ENCODE assay signal across 30 cellular contexts in genomic region chr7:131683536-131684125, GRCh38.
A peak's percentile ranks its signal among the peaks of the same experiment; 100 is the strongest.
DNase-seq lines count a peak whose midpoint lies in the region; ATAC-seq and TF ChIP-seq lines count a peak whose summit lies in the region.
"Had no signal": no experiment of that assay in that cellular context is flagged by ENCODE, and none has a peak within 500 bp of the region (broad histone marks: within the 10 kb centered on the region; RNA-seq: fewer than 3 reads in every experiment).

No MANE protein-coding gene starts in this region.

- no peak overlapping the region for H3K4me3 Mint-ChIP-seq in natural killer cell treated with Interleukin-12 subunit alpha and Interleukin-12 subunit beta and Interleukin-15 and Interleukin-18, amount 100 ng/mL, for 72 hours
- H3K4me3 Mint-ChIP-seq: activated B cell treated with CpG ODN at 0.5 μM for 24 hours; activated CD8-positive, alpha-beta T cell treated with anti-CD3 and anti-CD28 coated beads, Interleukin-2, amount 10 ng/mL, durations not matched to agents 7 days and 5 days; activated naive CD4-positive, alpha-beta T cell treated with anti-CD3 and anti-CD28 coated beads for 36 hours; CD4-positive, alpha-beta memory T cell; stimulated activated naive CD8-positive, alpha-beta T cell treated with anti-CD3 and anti-CD28 coated beads, Interleukin-15, amount 100 ng/mL, for 72 hours; type B pancreatic cell had no signal

- peak; percentile 79 for DNase-seq in esophagus muscularis mucosa (ENCODE audit: extremely low spot score)
- DNase-seq in NCI-H1930 (lab: John Stamatoyannopoulos, UW) = no peak
- no peak for DNase-seq in NK-92 treated with Interleukin-12 subunit alpha and Interleukin-12 subunit beta, amount 100 ng/mL, for 24 hours (lab: John Stamatoyannopoulos, UW)
- no peak for DNase-seq in natural killer cell treated with Interleukin-12 subunit alpha and Interleukin-12 subunit beta and Interleukin-15 and Interleukin-18, amount 100 ng/mL, for 72 hours (ENCODE audit: low spot score)
- DNase-seq in NCI-H1105 (lab: John Stamatoyannopoulos, UW) = no peak
- DNase-seq: activated B cell treated with CpG ODN at 0.5 μM for 24 hours; activated CD8-positive, alpha-beta T cell treated with anti-CD3 and anti-CD28 coated beads, Interleukin-2, amount 10 ng/mL, durations not matched to agents 7 days and 5 days; activated naive CD4-positive, alpha-beta T cell treated with anti-CD3 and anti-CD28 coated beads for 36 hours; activated T-cell treated with anti-CD3 and anti-CD28 coated beads, Interleukin-2, amount 50 U/mL, for 48 hours; amygdala; CD4-positive, alpha-beta memory T cell; erythroblast; gastrocnemius medialis; GF-D8; kidney glomerular epithelial cell; mammary epithelial cell; NCI-H2081; NCI-H446 treated with DMSO at 0.1 percent for 48 hours; nucleus accumbens; RPMI8226; stimulated activated CD4-positive, alpha-beta T cell treated with anti-CD3 and anti-CD28 coated beads, Interleukin-4, amount 100 ng/mL, for 1 hour; stimulated activated naive CD8-positive, alpha-beta T cell treated with anti-CD3 and anti-CD28 coated beads, Interleukin-15, amount 100 ng/mL, for 72 hours had no signal

- peaks cover 10% of the 10 kb centered on the region for H3K36me3 Mint-ChIP-seq in natural killer cell treated with Interleukin-12 subunit alpha and Interleukin-12 subunit beta and Interleukin-15 and Interleukin-18, amount 100 ng/mL, for 72 hours
- H3K36me3 Mint-ChIP-seq: CD4-positive, alpha-beta memory T cell; type B pancreatic cell had no signal

- TF ChIP-seq EP300 in esophagus muscularis mucosa (IDR thresholded peaks at IDR 0.05) = no peak

- H3K36me3 ChIP-seq in esophagus muscularis mucosa = no peaks in the 10 kb centered on the region
- H3K36me3 ChIP-seq: cardiac muscle cell, gastrocnemius medialis had no signal

- intact Hi-C loops in esophagus muscularis mucosa (cut with DNase I) = no loop called here

- peaks cover 0 to 29% (median 0%) of the 10 kb centered on the region in 4 donors for H3K27me3 ChIP-seq in esophagus muscularis mucosa

- no peak overlapping the region for H3K4me3 ChIP-seq in esophagus muscularis mucosa
- H3K4me3 ChIP-seq: cardiac muscle cell, gastrocnemius medialis, SK-N-MC had no signal

- no peak overlapping the region for H3K27ac Mint-ChIP-seq in natural killer cell treated with Interleukin-12 subunit alpha and Interleukin-12 subunit beta and Interleukin-15 and Interleukin-18, amount 100 ng/mL, for 72 hours
- H3K27ac Mint-ChIP-seq: activated B cell treated with CpG ODN at 0.5 μM for 24 hours; activated CD8-positive, alpha-beta T cell treated with anti-CD3 and anti-CD28 coated beads, Interleukin-2, amount 10 ng/mL, durations not matched to agents 7 days and 5 days; activated naive CD4-positive, alpha-beta T cell treated with anti-CD3 and anti-CD28 coated beads for 36 hours; CD4-positive, alpha-beta memory T cell; stimulated activated naive CD8-positive, alpha-beta T cell treated with anti-CD3 and anti-CD28 coated beads, Interleukin-15, amount 100 ng/mL, for 72 hours; type B pancreatic cell had no signal

- peaks cover 20 to 28% of the 10 kb centered on the region in 2 donors for H3K27me3 Mint-ChIP-seq in natural killer cell treated with Interleukin-12 subunit alpha and Interleukin-12 subunit beta and Interleukin-15 and Interleukin-18, amount 100 ng/mL, for 72 hours

- TF ChIP-seq CTCF in esophagus muscularis mucosa (IDR thresholded peaks at IDR 0.05) = no peak

- H3K4me1 ChIP-seq in esophagus muscularis mucosa = no peaks in the 10 kb centered on the region
- H3K4me1 ChIP-seq: gastrocnemius medialis had no signal

- ATAC-seq in GM18511 (IDR thresholded peaks at IDR 0.05; ENCODE audit: unreplicated experiment) (peak; percentile 75), GM21390 (IDR thresholded peaks at IDR 0.05; ENCODE audit: unreplicated experiment) (peak; percentile 90), HG03025 (IDR thresholded peaks at IDR 0.05; ENCODE audit: low FRiP score, unreplicated experiment) (peak; percentile 82)
- ATAC-seq in natural killer cell treated with Interleukin-12 subunit alpha and Interleukin-12 subunit beta and Interleukin-15 and Interleukin-18, amount 100 ng/mL, for 72 hours = no peak
- ATAC-seq: activated CD8-positive, alpha-beta T cell treated with anti-CD3 and anti-CD28 coated beads, Interleukin-2, amount 10 ng/mL, durations not matched to agents 7 days and 5 days; gastrocnemius medialis; HCT116; stimulated activated naive CD8-positive, alpha-beta T cell treated with anti-CD3 and anti-CD28 coated beads, Interleukin-15, amount 100 ng/mL, for 72 hours had no signal

- no peak for TF ChIP-seq POLR2A in esophagus muscularis mucosa (IDR thresholded peaks at IDR 0.05; ENCODE audit: low read depth)

- H3K9me3 Mint-ChIP-seq in natural killer cell treated with Interleukin-12 subunit alpha and Interleukin-12 subunit beta and Interleukin-15 and Interleukin-18, amount 100 ng/mL, for 72 hours = peaks cover 5% of the 10 kb centered on the region

- H3K9me3 ChIP-seq in esophagus muscularis mucosa = no peaks in the 10 kb centered on the region
- H3K9me3 ChIP-seq: gastrocnemius medialis had no signal

- H3K4me1 Mint-ChIP-seq in natural killer cell treated with Interleukin-12 subunit alpha and Interleukin-12 subunit beta and Interleukin-15 and Interleukin-18, amount 100 ng/mL, for 72 hours (ENCODE audit: low read depth in 2 of 2) = no peaks in the 10 kb centered on the region
- H3K4me1 Mint-ChIP-seq: activated B cell treated with CpG ODN at 0.5 μM for 24 hours; CD4-positive, alpha-beta memory T cell; stimulated activated naive CD8-positive, alpha-beta T cell treated with anti-CD3 and anti-CD28 coated beads, Interleukin-15, amount 100 ng/mL, for 72 hours had no signal

- H3K27ac ChIP-seq in esophagus muscularis mucosa (replicated peaks in 1 of 4) = no peak overlapping the region
- H3K27ac ChIP-seq: cardiac muscle cell, gastrocnemius medialis, KMS-11, SK-N-MC had no signal

- WGBS in esophagus muscularis mucosa = 79% methylated on average over 4 of the region's 5 CpGs

Comparison
In these comparisons a context has a peak if more than half of its experiments do, and no peak if none do; other contexts are left out.
1. ATAC-seq: peak in GM18511 (single experiment), GM21390 (single experiment) and HG03025 (single experiment); none in natural killer cell treated with Interleukin-12 subunit alpha and Interleukin-12 subunit beta and Interleukin-15 and Interleukin-18, amount 100 ng/mL, for 72 hours (0 of 2).